ENCODE assay signal across 29 cellular contexts in genomic region chr13:99963832-99964339, GRCh38. TPM values are rescaled to one million over a fixed set of nuclear protein-coding genes. Genes with fewer than 3 reads are reported as not detected.
DNase-seq lines count a peak whose midpoint lies in the region; ATAC-seq, FAIRE-seq and TF ChIP-seq lines count a peak whose summit lies in the region.
"Had no signal": no experiment of that assay in that cellular context is flagged by ENCODE, and none has a peak within 500 bp of the region (broad histone marks: within the 10 kb centered on the region; RNA-seq: fewer than 3 reads in every experiment).

No MANE protein-coding gene starts in this region.

- H3K36me3 ChIP-seq in Panc1 (ENCODE audit: control insufficient read depth, insufficient read depth, low read length), result no peaks in the 10 kb centered on the region

- no peak overlapping the region for H3K27ac ChIP-seq in Panc1 (ENCODE audit: low read length)

- H3K9me3 ChIP-seq in Panc1 (ENCODE audit: control insufficient read depth, insufficient read depth, low read depth, low read length), result no peaks in the 10 kb centered on the region

- H3K27ac Mint-ChIP-seq in neural crest cell (ENCODE audit: unreplicated experiment), result no peak overlapping the region
- H3K27ac Mint-ChIP-seq in activated T-cell treated with anti-CD3 and anti-CD28 coated beads, Interleukin-2, amount 50 U/mL, for 24 hours, result no peak overlapping the region
- H3K27ac Mint-ChIP-seq: CD8-positive, alpha-beta memory T cell had no signal

- H3K4me1 ChIP-seq in Panc1 (ENCODE audit: control insufficient read depth, insufficient read depth, low read length), result peaks cover 36% of the 10 kb centered on the region

- FAIRE-seq in H54 (lab: Jason Lieb, UNC), result peak; percentile 83
- FAIRE-seq: GM19239, HTR-8/SVneo had no signal

- POLR2A ChIA-PET in Panc1 (lab: Charles Lee), result interaction anchor here (0.7 kb wide), 1 partner anchor 40 kb away, joined by 4 read pairs; no protein-coding TSS in a partner anchor

- H3K27me3 ChIP-seq in Panc1 (ENCODE audit: control insufficient read depth, insufficient read depth, low read length), result no peaks in the 10 kb centered on the region

- H3K9me3 Mint-ChIP-seq in neural crest cell, result no peaks in the 10 kb centered on the region
- no peaks in the 10 kb centered on the region for H3K9me3 Mint-ChIP-seq in activated T-cell treated with anti-CD3 and anti-CD28 coated beads, Interleukin-2, amount 50 U/mL, for 24 hours

- intact Hi-C loops in Panc1 (cut with micrococcal nuclease; ENCODE audit: unreplicated experiment), result no loop called here

- H3K36me3 Mint-ChIP-seq in neural crest cell (ENCODE audit: low read depth), result no peaks in the 10 kb centered on the region
- no peaks in the 10 kb centered on the region for H3K36me3 Mint-ChIP-seq in activated T-cell treated with anti-CD3 and anti-CD28 coated beads, Interleukin-2, amount 50 U/mL, for 24 hours (ENCODE audit: low read depth)
- H3K36me3 Mint-ChIP-seq: CD8-positive, alpha-beta memory T cell had no signal

- H3K27me3 Mint-ChIP-seq in neural crest cell (ENCODE audit: low read depth), result peaks cover 84% of the 10 kb centered on the region
- peaks cover 74% of the 10 kb centered on the region for H3K27me3 Mint-ChIP-seq in activated T-cell treated with anti-CD3 and anti-CD28 coated beads, Interleukin-2, amount 50 U/mL, for 24 hours

- TSS peak; percentile 60 for BruUV-seq in Panc1 (replicated peaks; lab: Mats Ljungman, UMichigan)

- ATAC-seq in Panc1, result no peak
- no peak for ATAC-seq in GM21825 (IDR thresholded peaks at IDR 0.05; ENCODE audit: unreplicated experiment)
- ATAC-seq: SK-N-SH treated with all-trans-retinoic acid at 6 μM for 48 hours had no signal

- peak in 2 of 3 experiments; percentile 49 to 80 for DNase-seq in NCI-H1417 (lab: John Stamatoyannopoulos, UW)
- no peak for DNase-seq in NCI-H1417 treated with DMSO at 0.1 percent for 48 hours (lab: John Stamatoyannopoulos, UW)
- DNase-seq in H54 (ENCODE audit: insufficient read length, low spot score), result no peak
- DNase-seq in Panc1 (ENCODE audit: low read depth, low spot score), result no peak
- DNase-seq in neural crest cell (ENCODE audit: low read depth, low spot score), result no peak
- no peak for DNase-seq in activated T-cell treated with anti-CD3 and anti-CD28 coated beads, Interleukin-2, amount 50 U/mL, for 24 hours
- no peak for DNase-seq in NCI-H2196 (lab: John Stamatoyannopoulos, UW; ENCODE audit: unreplicated experiment)
- DNase-seq: 8988T; AML-193; Calu3; CD8-positive, alpha-beta memory T cell; EL; H9; KG1; NCI-H1105; NCI-H1694; NCI-H2081; NCI-H2227 treated with DMSO at 0.1 percent for 48 hours; NCI-H510A treated with DMSO at 0.1 percent for 48 hours; NCI-H82; OCI-M1; RPMI8226; SIG-M5 had no signal

- peak overlapping the region; percentile 27 for H3K4me3 Mint-ChIP-seq in neural crest cell
- no peak overlapping the region for H3K4me3 Mint-ChIP-seq in activated T-cell treated with anti-CD3 and anti-CD28 coated beads, Interleukin-2, amount 50 U/mL, for 24 hours
- H3K4me3 Mint-ChIP-seq: CD8-positive, alpha-beta memory T cell; H9 had no signal

- CTCF ChIA-PET in Panc1 (lab: Charles Lee), result interaction anchor here (0.6 kb wide), 2 partner anchors 357 to 420 kb away, joined by 3 to 5 read pairs; partner anchors contain the start of gene CLYBL

- no peak for TF ChIP-seq CTCF in Panc1 (IDR thresholded peaks at IDR 0.05)
- TF ChIP-seq CTCF in neural crest cell (conservative IDR thresholded peaks at IDR 0.05), result no peak

- H3K4me3 ChIP-seq in Panc1 (ENCODE audit: low read depth in 2 of 2, low read length in 2 of 2), result no peak overlapping the region

- in situ Hi-C loops in Panc1 (cut with HindIII; ENCODE audit: low pct_unique_long_range_greater_than_20kb, low sequenced_read_pairs), result no loop called here

- H3K4me1 Mint-ChIP-seq in neural crest cell, result peaks cover 58% of the 10 kb centered on the region
- peaks cover 15% of the 10 kb centered on the region for H3K4me1 Mint-ChIP-seq in activated T-cell treated with anti-CD3 and anti-CD28 coated beads, Interleukin-2, amount 50 U/mL, for 24 hours (ENCODE audit: low read depth)

- TF ChIP-seq POLR2A in H54 (IDR thresholded peaks at IDR 0.05; ENCODE audit: low read depth, low read length), result no peak

RNA-seq across cellular contexts. Expression of gene ZIC5, which starts 7.7 kb away (rescaled TPM):
- 5.2 TPM for total RNA-seq in Panc1 (2021; ENCODE audit: unreplicated experiment)
- polyA plus RNA-seq in Panc1 (2012; ENCODE audit: insufficient read length), result 2.8 TPM
- 6.3 and 6.7 TPM in 2 replicates for total RNA-seq in neural crest cell
- total RNA-seq: CD8-positive, alpha-beta memory T cell; T-helper 2 cell treated with Interferon-gamma antibody and Interleukin-4, amounts not matched to agents 100 ng/mL and 5 ng/mL, for 36 hours had no signal
- polyA plus RNA-seq: AG04450; CD8-positive, alpha-beta memory T cell had no signal

RNA-seq across cellular contexts. Expression of gene ZIC2, which starts 17.7 kb away (rescaled TPM):
- total RNA-seq in Panc1 (2021; ENCODE audit: unreplicated experiment) (54.5 TPM), neural crest cell (48.6 and 55.3 TPM in 2 replicates)
- 43.4 TPM for polyA plus RNA-seq in Panc1 (2012; ENCODE audit: insufficient read length)
- total RNA-seq: CD8-positive, alpha-beta memory T cell; T-helper 2 cell treated with Interferon-gamma antibody and Interleukin-4, amounts not matched to agents 100 ng/mL and 5 ng/mL, for 36 hours had no signal
- polyA plus RNA-seq: AG04450; CD8-positive, alpha-beta memory T cell had no signal

Comparison
In these comparisons a context has a peak if more than half of its experiments do, and no peak if none do; other contexts are left out.
1. DNase-seq: peak in NCI-H1417 (2 of 3); none in NCI-H1417 treated with DMSO at 0.1 percent for 48 hours (single experiment), H54 (single experiment), Panc1 (single experiment), neural crest cell (single experiment), activated T-cell treated with anti-CD3 and anti-CD28 coated beads, Interleukin-2, amount 50 U/mL, for 24 hours (single experiment) and NCI-H2196 (single experiment).